Comparison of ENCODE assay signal across 11 cellular contexts in the genomic region with DNA sequence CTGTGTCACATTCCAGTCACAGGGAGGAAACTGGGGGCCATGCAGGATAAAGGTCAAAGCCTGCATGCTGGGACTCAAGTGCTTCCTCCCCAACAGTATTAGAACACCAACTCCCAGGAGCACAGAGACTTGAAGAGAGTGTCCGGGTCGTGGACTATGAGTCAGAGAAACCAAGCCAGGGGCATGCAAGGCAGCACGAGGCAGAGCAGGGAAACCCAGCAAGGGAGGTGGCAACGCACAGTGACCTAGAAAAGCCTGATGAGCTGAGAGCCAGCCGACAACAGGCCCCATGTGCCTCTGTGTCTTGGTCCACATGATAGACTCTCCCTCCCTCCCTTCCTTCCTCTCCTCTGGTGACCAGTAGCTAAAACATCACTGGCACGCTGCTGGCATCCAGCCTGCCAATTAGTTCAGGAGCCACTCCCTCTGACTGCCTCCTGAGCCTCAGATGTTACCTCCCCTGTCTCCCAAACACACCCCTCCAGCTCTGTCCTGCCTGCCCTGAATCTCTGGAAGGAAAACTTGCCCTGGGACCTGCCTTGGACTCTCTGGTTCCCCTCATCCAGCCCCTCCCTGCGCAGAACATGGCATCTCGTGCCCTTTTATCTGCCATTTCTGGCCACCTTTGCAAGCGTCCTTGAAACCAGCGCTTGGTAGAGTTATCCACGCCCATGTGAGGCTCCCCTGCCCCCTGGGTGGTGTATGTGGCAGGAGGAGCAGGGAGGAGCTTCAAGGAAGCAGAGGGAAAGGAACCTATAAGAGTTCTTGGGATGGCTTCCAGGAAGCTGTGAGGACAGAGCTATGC. TPM values are rescaled to one million over a fixed set of nuclear protein-coding genes. Genes with fewer than 3 reads are reported as not detected.
A peak's percentile ranks its signal among the peaks of the same experiment; 100 is the strongest.
DNase-seq lines count a peak whose midpoint lies in the region; ATAC-seq, FAIRE-seq and TF ChIP-seq lines count a peak whose summit lies in the region.
"Had no signal": no experiment of that assay in that cellular context is flagged by ENCODE, and none has a peak within 500 bp of the region (broad histone marks: within the 10 kb centered on the region; RNA-seq: fewer than 3 reads in every experiment).

No MANE protein-coding gene starts in this region.

- TF ChIP-seq CTCF in Peyer's patch (IDR thresholded peaks at IDR 0.05) (peak in 1 of 6 experiments; percentile 2), fibroblast of mammary gland (conservative IDR thresholded peaks at IDR 0.05; ENCODE audit: control insufficient read depth, insufficient read depth, low read depth, low read length) (no peak)

- peaks cover 0 to 12% (median 0%) of the 10 kb centered on the region in 4 donors for H3K4me1 ChIP-seq in Peyer's patch

- no peak for ATAC-seq in GM19455 (IDR thresholded peaks at IDR 0.05; ENCODE audit: unreplicated experiment)
- ATAC-seq: effector memory CD8-positive, alpha-beta T cell had no signal

- FAIRE-seq in GM19239 (lab: Jason Lieb, UNC) = no peak

- peak in 1 of 2 donors; percentile 29 for TF ChIP-seq POLR2A in Peyer's patch (IDR thresholded peaks at IDR 0.05)

- H3K4me3 ChIP-seq in Peyer's patch (no peak overlapping the region), fibroblast of mammary gland (ENCODE audit: control insufficient read depth, low read depth, low read length) (no peak overlapping the region)

- H3K9me3 ChIP-seq in Peyer's patch = no peaks in the 10 kb centered on the region

- H3K27me3 ChIP-seq in Peyer's patch = no peaks in the 10 kb centered on the region

- peak overlapping the region in 3 of 4 donors; percentile 13 to 92 (median 89) for H3K27ac ChIP-seq in Peyer's patch

- DNase-seq in GM04504 (ENCODE audit: low read depth) (peak; percentile 72), Peyer's patch (peak in 2 of 3 donors; percentile 84), fibroblast of mammary gland (ENCODE audit: low read depth) (peak; percentile 56), retina (peak; percentile 37), GM19239 (ENCODE audit: insufficient read length, low spot score) (no peak), SIG-M5 (lab: John Stamatoyannopoulos, UW) (no peak), mesenteric fat pad (ENCODE audit: low spot score) (no peak)
- DNase-seq: activated CD8-positive, alpha-beta memory T cell treated with anti-CD3 and anti-CD28 coated beads, Interleukin-2, amount 50 U/mL, for 48 hours; effector memory CD8-positive, alpha-beta T cell had no signal

- no peaks in the 10 kb centered on the region for H3K36me3 ChIP-seq in Peyer's patch

RNA-seq across cellular contexts. Expression of a gene that starts 16.2 kb away (rescaled TPM):
- total RNA-seq in Peyer's patch (under 1 TPM in 1 of 4 donors, not detected in 3; 0.80 TPM), mesenteric fat pad (not detected)
- total RNA-seq: OCI-LY7 had no signal

RNA-seq across cellular contexts. Expression of a gene that starts 21.1 kb away (rescaled TPM):
- total RNA-seq in Peyer's patch = 10 to 100 TPM in 3 of 4 donors, 1 to 10 TPM in 1; 9.9 to 56.9 (median 42.0) TPM
- total RNA-seq in mesenteric fat pad = not detected
- total RNA-seq: OCI-LY7 had no signal

RNA-seq across cellular contexts. Expression of a gene that starts 24.8 kb away (rescaled TPM):
- total RNA-seq in Peyer's patch (10 to 100 TPM; 44.6 to 75.7 (median 58.6) TPM), mesenteric fat pad (41.1 TPM)

RNA-seq across cellular contexts. Expression of a gene that starts 30.7 kb away (rescaled TPM):
- total RNA-seq in Peyer's patch (10 to 100 TPM; 22.8 to 33.8 (median 27.5) TPM), mesenteric fat pad (21.1 TPM)

RNA-seq across cellular contexts. Expression of a gene that starts 44.2 kb away (rescaled TPM):
- total RNA-seq in Peyer's patch (10 to 100 TPM in 3 of 4 donors, not detected in 1; 10.9 to 13.7 (median 12.7) TPM), mesenteric fat pad (not detected)
- total RNA-seq: OCI-LY7 had no signal

Comparison
In these comparisons a context has a peak if more than half of its experiments do, and no peak if none do; other contexts are left out.
1. DNase-seq: peak in GM04504 (single experiment), Peyer's patch (2 of 3), fibroblast of mammary gland (single experiment) and retina (single experiment); none in GM19239 (single experiment), SIG-M5 (single experiment) and mesenteric fat pad (single experiment).
2. RNA of a gene that starts 21.1 kb away (total RNA-seq): 9.9 to 56.9 TPM in Peyer's patch; not detected in mesenteric fat pad (single experiment); every median in the first group is over 10 times any median in the second.